In the genomic region with DNA sequence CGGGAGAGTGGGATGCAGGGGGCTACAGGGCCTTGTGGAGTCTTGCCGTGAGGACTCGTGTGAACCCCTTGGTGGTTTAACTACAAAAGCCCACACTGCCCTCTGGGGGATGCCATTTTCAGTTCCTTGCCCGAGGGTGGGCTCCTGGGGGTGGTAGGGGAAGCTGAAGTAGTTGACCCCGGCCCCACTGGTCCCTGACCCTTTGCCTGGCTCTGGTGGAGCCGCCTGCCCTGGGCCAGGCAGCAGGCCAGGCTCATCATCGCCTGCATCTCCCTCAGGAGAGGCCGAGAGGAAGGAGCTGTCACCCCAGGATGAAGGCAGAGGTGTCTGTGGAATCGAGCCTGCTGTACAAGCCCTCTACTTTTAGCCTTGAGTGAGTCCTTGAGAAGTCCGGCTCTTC, we compare ENCODE assay signal across 28 cellular contexts. TPM values are rescaled to one million over a fixed set of nuclear protein-coding genes. Genes with fewer than 3 reads are reported as not detected.
"Had no signal": no experiment of that assay in that cellular context is flagged by ENCODE, and none has a peak within 500 bp of the region (broad histone marks: within the 10 kb centered on the region; RNA-seq: fewer than 3 reads in every experiment).

No MANE protein-coding gene starts in this region.

- H3K27ac ChIP-seq: adrenal gland, ascending aorta, heart left ventricle, lower lobe of right lung, spleen, thoracic aorta, uterus had no signal

- H3K36me3 ChIP-seq: uterus had no signal

- FAIRE-seq: endothelial cell of umbilical vein had no signal

- ATAC-seq: activated CD4-positive, alpha-beta T cell treated with anti-CD3 and anti-CD28 coated beads for 36 hours; left lobe of liver; lower lobe of right lung; naive thymus-derived CD8-positive, alpha-beta T cell; stimulated activated naive CD8-positive, alpha-beta T cell treated with anti-CD3 and anti-CD28 coated beads, Interleukin-15, Interleukin-2, amounts not matched to agents 100 U/mL and 50 U/mL, for 24 hours had no signal

- H3K4me3 ChIP-seq: adrenal gland, ascending aorta, heart left ventricle, lower lobe of right lung, spleen, thoracic aorta, uterus had no signal

- H3K9me3 ChIP-seq: adrenal gland, ascending aorta, heart left ventricle, lower lobe of right lung, spleen, thoracic aorta, uterus had no signal

- DNase-seq: activated CD4-positive, alpha-beta T cell treated with anti-CD3 and anti-CD28 coated beads for 36 hours; activated CD4-positive, alpha-beta T cell treated with anti-CD3 and anti-CD28 coated beads, Interleukin-2, amount 50 U/mL, for 4 hours; activated CD4-positive, CD25-positive, alpha-beta regulatory T cell; activated CD8-positive, alpha-beta memory T cell treated with anti-CD3 and anti-CD28 coated beads, Interleukin-2, amount 50 U/mL, for 4 hours; activated effector memory CD4-positive, alpha-beta T cell treated with anti-CD3 and anti-CD28 coated beads, Interleukin-2, amount 50 U/mL, for 16 hours; activated naive CD4-positive, alpha-beta T cell treated with anti-CD3 and anti-CD28 coated beads for 36 hours; activated naive CD8-positive, alpha-beta T cell treated with anti-CD3 and anti-CD28 coated beads for 36 hours; activated T-cell treated with anti-CD3 and anti-CD28 coated beads, Interleukin-2, amount 50 U/mL, for 1 hour; adrenal gland; caudate nucleus; heart left ventricle; hypothalamus; immature natural killer cell; kidney glomerular epithelial cell; lower lobe of right lung; mesenchymal stem cell; nucleus accumbens; right cardiac atrium; spleen; stimulated activated naive CD8-positive, alpha-beta T cell treated with anti-CD3 and anti-CD28 coated beads, Interleukin-15, Interleukin-2, amounts not matched to agents 100 U/mL and 50 U/mL, for 24 hours; trophoblast cell; uterus had no signal

- H3K4me1 ChIP-seq: adrenal gland, ascending aorta, lower lobe of right lung, uterus had no signal

RNA-seq across cellular contexts. Expression of gene C16orf74, which starts 58.7 kb away (rescaled TPM):
- total RNA-seq: activated T-helper 1 cell treated with anti-CD3 and anti-CD28 coated beads, Interleukin-12 subunit alpha, Interleukin-12 subunit beta, Interleukin-2, Interleukin-4 antibody, amounts not matched to agents 30 ng/mL and 10 ng/mL and 1 ng/mL, durations not matched to agents 14 hours and 24 hours and 36 hours; ascending aorta had no signal
